ENCODE assay signal across 9 cellular contexts in genomic region chr15:89356634-89357298, GRCh38. TPM values are rescaled to one million over a fixed set of nuclear protein-coding genes. Genes with fewer than 3 reads are reported as not detected.
A peak's percentile ranks its signal among the peaks of the same experiment; 100 is the strongest.
DNase-seq lines count a peak whose midpoint lies in the region; ATAC-seq, FAIRE-seq and TF ChIP-seq lines count a peak whose summit lies in the region.
"Had no signal": no experiment of that assay in that cellular context is flagged by ENCODE, and none has a peak within 500 bp of the region (broad histone marks: within the 10 kb centered on the region; RNA-seq: fewer than 3 reads in every experiment).

No MANE protein-coding gene starts in this region.

- H3K36me3 Mint-ChIP-seq in astrocyte (ENCODE audit: low read depth, unreplicated experiment) (no peaks in the 10 kb centered on the region), osteocyte (ENCODE audit: unreplicated experiment) (no peaks in the 10 kb centered on the region)

- H4K20me1 ChIP-seq in astrocyte (ENCODE audit: insufficient read depth, low read length) = no peaks in the 10 kb centered on the region

- no peak overlapping the region for H3K4me2 ChIP-seq in astrocyte (ENCODE audit: low read length)

- no peak overlapping the region for H2AFZ ChIP-seq in astrocyte (ENCODE audit: low read depth, low read length)

- H3K27me3 Mint-ChIP-seq in astrocyte (ENCODE audit: low read depth, unreplicated experiment) = peaks cover 81% of the 10 kb centered on the region
- H3K27me3 Mint-ChIP-seq in osteocyte (ENCODE audit: unreplicated experiment) = peaks cover 77% of the 10 kb centered on the region

- H3K27ac ChIP-seq in astrocyte (ENCODE audit: low read depth, low read length) = no peak overlapping the region
- H3K27ac ChIP-seq: thoracic aorta had no signal

- H3K9me3 Mint-ChIP-seq in astrocyte (ENCODE audit: unreplicated experiment) (peaks cover 3% of the 10 kb centered on the region), osteocyte (ENCODE audit: unreplicated experiment) (no peaks in the 10 kb centered on the region)

- H3K27ac Mint-ChIP-seq in astrocyte (ENCODE audit: unreplicated experiment) (no peak overlapping the region), osteocyte (ENCODE audit: unreplicated experiment) (no peak overlapping the region)

- FAIRE-seq in astrocyte (lab: Jason Lieb, UNC) (no peak), H54 (lab: Jason Lieb, UNC) (no peak)

- no peaks in the 10 kb centered on the region for H3K9me3 ChIP-seq in astrocyte (ENCODE audit: insufficient read depth, low read depth, low read length)
- H3K9me3 ChIP-seq: thoracic aorta had no signal

- peaks cover 67% of the 10 kb centered on the region for H3K27me3 ChIP-seq in astrocyte (ENCODE audit: insufficient read depth, low read length)

- no peaks in the 10 kb centered on the region for H3K79me2 ChIP-seq in astrocyte (ENCODE audit: insufficient read depth, low read length)

- DNase-seq in NCI-H1436 (lab: John Stamatoyannopoulos, UW) (peak; percentile 43), NCI-H1436 treated with DMSO at 0.1 percent for 48 hours (lab: John Stamatoyannopoulos, UW) (no peak), MV-4-11 (lab: John Stamatoyannopoulos, UW) (peak; percentile 9), astrocyte (ENCODE audit: low read depth) (no peak), osteocyte (ENCODE audit: extremely low spot score, unreplicated experiment) (no peak), H54 (ENCODE audit: insufficient read length, low spot score) (no peak)
- no peak for DNase-seq in stimulated activated naive CD4-positive, alpha-beta T cell treated with Interleukin-2 at 50 U/mL for 16 hours (lab: John Stamatoyannopoulos, UW)

- H3K4me3 Mint-ChIP-seq in astrocyte (ENCODE audit: unreplicated experiment) (no peak overlapping the region), osteocyte (ENCODE audit: unreplicated experiment) (no peak overlapping the region)

- H3K4me1 Mint-ChIP-seq in astrocyte (ENCODE audit: low read depth, unreplicated experiment) = no peaks in the 10 kb centered on the region
- peaks cover 6% of the 10 kb centered on the region for H3K4me1 Mint-ChIP-seq in osteocyte (ENCODE audit: unreplicated experiment)

- H3K4me3 ChIP-seq in astrocyte (ENCODE audit: insufficient read depth, low read depth, low read length) = no peak overlapping the region
- H3K4me3 ChIP-seq: thoracic aorta had no signal

- no peak for ATAC-seq in HG03095 (IDR thresholded peaks at IDR 0.05; ENCODE audit: unreplicated experiment)

- no peaks in the 10 kb centered on the region for H3K36me3 ChIP-seq in astrocyte (ENCODE audit: insufficient read depth, low read length)
- H3K36me3 ChIP-seq: thoracic aorta had no signal

- peak; percentile 49 for TF ChIP-seq CTCF in astrocyte (IDR thresholded peaks at IDR 0.05; ENCODE audit: insufficient read depth, low read depth, low read length)
- TF ChIP-seq CTCF in osteocyte (IDR thresholded peaks at IDR 0.05) = peak; percentile 52

- no peak overlapping the region for H3K9ac ChIP-seq in astrocyte (ENCODE audit: low read length)

- H3K4me1 ChIP-seq in astrocyte (ENCODE audit: insufficient read depth, low read length) = no peaks in the 10 kb centered on the region

- no peak for TF ChIP-seq POLR2A in H54 (IDR thresholded peaks at IDR 0.05; ENCODE audit: low read depth, low read length)

RNA-seq across cellular contexts. Expression of gene POLG, which starts 22.1 kb away (rescaled TPM):
- total RNA-seq in astrocyte (48.5 and 54.4 TPM in 2 replicates), osteocyte (52.0 and 60.8 TPM in 2 replicates)

Comparison
In these comparisons a context has a peak if more than half of its experiments do, and no peak if none do; other contexts are left out.
1. DNase-seq: peak in NCI-H1436 (single experiment) and MV-4-11 (single experiment); none in NCI-H1436 treated with DMSO at 0.1 percent for 48 hours (single experiment), astrocyte (single experiment), osteocyte (single experiment), H54 (single experiment) and stimulated activated naive CD4-positive, alpha-beta T cell treated with Interleukin-2 at 50 U/mL for 16 hours (single experiment).